7 cellular contexts compared by ENCODE assay signal in genomic region chrX:104166735-104167436, GRCh38. TPM values are rescaled to one million over a fixed set of nuclear protein-coding genes. Genes with fewer than 3 reads are reported as not detected.
DNase-seq lines count a peak whose midpoint lies in the region; ATAC-seq and TF ChIP-seq lines count a peak whose summit lies in the region.

No MANE protein-coding gene starts in this region.

- H3K4me1 Mint-ChIP-seq in osteocyte (ENCODE audit: unreplicated experiment) = peaks cover 21% of the 10 kb centered on the region

- no peaks in the 10 kb centered on the region for H3K9me3 Mint-ChIP-seq in osteocyte (ENCODE audit: unreplicated experiment)

- no peaks in the 10 kb centered on the region for H3K9me2 ChIP-seq in PC-3 (replicated peaks; ENCODE audit: low read length)

- TF ChIP-seq CTCF in PC-3 (conservative IDR thresholded peaks at IDR 0.05; ENCODE audit: low read depth, low read length) = no peak
- TF ChIP-seq CTCF in osteocyte (IDR thresholded peaks at IDR 0.05) = no peak

- peak overlapping the region; percentile 92 for H3K4me2 ChIP-seq in PC-3 (ENCODE audit: low read length)

- CTCF ChIA-PET in PC-3 (lab: Charles Lee) = interaction anchor here (0.6 kb wide), 1 partner anchor 263 kb away, joined by 3 read pairs; no protein-coding TSS in a partner anchor

- H3K4me3 Mint-ChIP-seq in osteocyte (ENCODE audit: unreplicated experiment) = peak overlapping the region; percentile 77

- peak overlapping the region; percentile 87 for H3K4me3 ChIP-seq in PC-3 (ENCODE audit: low read length)

- no peaks in the 10 kb centered on the region for H3F3A ChIP-seq in PC-3 (ENCODE audit: low read length, unreplicated experiment)

- peaks cover 2% of the 10 kb centered on the region for H3K36me3 Mint-ChIP-seq in osteocyte (ENCODE audit: unreplicated experiment)

- no peaks in the 10 kb centered on the region for H3K9me3 ChIP-seq in PC-3 (ENCODE audit: low read length)

- H3K36me3 ChIP-seq in PC-3 (ENCODE audit: low read depth, low read length) = no peaks in the 10 kb centered on the region

- no peaks in the 10 kb centered on the region for H3K27me3 ChIP-seq in PC-3 (ENCODE audit: low read length)

- intact Hi-C loops in PC-3 (cut with micrococcal nuclease) = loop anchor here (1.0 kb wide), 1 partner anchor 11 kb away; no protein-coding TSS in a partner anchor

- no peak overlapping the region for H3K27ac Mint-ChIP-seq in osteocyte (ENCODE audit: unreplicated experiment)

- H4K20me1 ChIP-seq in PC-3 (ENCODE audit: low read length) = peaks cover 11% of the 10 kb centered on the region

- BruUV-seq in PC-3 (replicated peaks; lab: Mats Ljungman, UMichigan) = no TSS peak

- no peaks in the 10 kb centered on the region for H3K27me3 Mint-ChIP-seq in osteocyte (ENCODE audit: unreplicated experiment)

- H3K27ac ChIP-seq in PC-3 (ENCODE audit: low read length) (no peak overlapping the region), epithelial cell of prostate (peak overlapping the region; percentile 47)

- ATAC-seq in GM21447 (IDR thresholded peaks at IDR 0.05; ENCODE audit: unreplicated experiment) (peak; percentile 6), PC-3 (no peak; the same call in 1 of the 2 replicates), HG02973 (IDR thresholded peaks at IDR 0.05; ENCODE audit: unreplicated experiment) (no peak)

- peak overlapping the region; percentile 77 for H3K9ac ChIP-seq in PC-3 (ENCODE audit: low read length)

- POLR2A ChIA-PET in PC-3 (lab: Charles Lee; ENCODE audit: unreplicated experiment) = no interaction called here

- H3K4me1 ChIP-seq in PC-3 (ENCODE audit: insufficient read depth, low read length) = peaks cover 18% of the 10 kb centered on the region

- H3K79me2 ChIP-seq in PC-3 (ENCODE audit: low read length) = peaks cover 55% of the 10 kb centered on the region

- DNase-seq in PC-3 (no peak), epithelial cell of prostate (ENCODE audit: low read depth, low spot score) (no peak), osteocyte (ENCODE audit: extremely low spot score, unreplicated experiment) (no peak), NCI-H2107 treated with DMSO at 0.1 percent for 48 hours (lab: John Stamatoyannopoulos, UW; ENCODE audit: unreplicated experiment) (no peak), RPMI8226 (no peak)

- H2AFZ ChIP-seq in PC-3 (ENCODE audit: low read length) = peak overlapping the region; percentile 73

RNA-seq across cellular contexts. Expression of gene FAM199X, which starts 0.6 kb away (rescaled TPM):
- total RNA-seq in PC-3 (2014; rRNA removed) = 25.9 and 26.0 TPM in 2 replicates
- 11.2 and 11.7 TPM in 2 replicates for total RNA-seq in osteocyte

RNA-seq across cellular contexts. Expression of gene SLC25A53, which starts 10.1 kb away (rescaled TPM):
- total RNA-seq in PC-3 (2014; rRNA removed) (6.6 and 12.4 TPM in 2 replicates), osteocyte (4.1 and 6.1 TPM in 2 replicates)

RNA-seq across cellular contexts. Expression of gene ZCCHC18, which starts 54.6 kb away (rescaled TPM):
- total RNA-seq in PC-3 (2014; rRNA removed) (0.23 and 5.8 TPM in 2 replicates), osteocyte (5.2 and 6.4 TPM in 2 replicates)
